ENCODE assay signal across 12 cellular contexts in the genomic region with DNA sequence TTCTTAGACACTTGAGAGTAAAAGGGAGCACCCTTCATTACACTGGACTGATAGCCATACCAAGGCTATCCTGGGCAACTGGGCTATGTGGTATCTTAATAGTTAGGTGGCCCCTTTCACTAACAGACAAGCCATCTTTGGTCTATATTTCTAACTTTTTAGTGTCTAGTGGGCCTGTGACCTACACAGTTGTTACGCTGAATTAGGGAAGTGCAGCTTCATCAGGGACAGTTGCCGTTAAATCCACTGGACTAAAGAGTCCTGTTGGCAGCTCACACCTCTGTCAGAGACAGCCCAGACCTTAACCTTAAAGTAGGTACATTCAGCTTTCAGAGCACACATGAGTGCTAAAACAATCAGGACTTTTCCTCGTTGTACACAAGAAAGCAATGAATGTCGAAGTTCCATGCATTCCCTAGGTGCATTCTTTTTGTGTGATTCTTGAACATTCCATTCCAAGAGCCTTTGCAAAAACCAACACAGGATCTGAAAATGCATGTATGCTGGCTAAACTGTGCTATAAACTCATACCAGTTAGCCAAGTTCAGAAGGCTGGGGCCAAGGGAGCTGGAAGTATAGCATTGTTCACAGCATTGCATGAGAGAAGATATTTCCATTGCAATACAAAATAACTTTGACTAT.
A peak's percentile ranks its signal among the peaks of the same experiment; 100 is the strongest.
DNase-seq lines count a peak whose midpoint lies in the region; ATAC-seq, FAIRE-seq and TF ChIP-seq lines count a peak whose summit lies in the region.
"Had no signal": no experiment of that assay in that cellular context is flagged by ENCODE, and none has a peak within 500 bp of the region (broad histone marks: within the 10 kb centered on the region; RNA-seq: fewer than 3 reads in every experiment).

No MANE protein-coding gene starts in this region.

- TF ChIP-seq RAD21 in K562 (CRISPR knock-in tag; conservative IDR thresholded peaks at IDR 0.05 in 1 of 2, IDR thresholded peaks at IDR 0.05 in 1 of 2): no peak

- WGBS in K562 (ENCODE audit: insufficient coverage, low coverage, missing lambda C conversion rate): 3% methylated on average over 4 of the region's 4 CpGs
- WGBS in heart right ventricle, 2 donors: 64 to 69% methylated on average over 4 of the region's 4 CpGs

- no peak overlapping the region for H3K27ac Mint-ChIP-seq in GM23338
- H3K27ac Mint-ChIP-seq in stimulated activated effector memory CD8-positive, alpha-beta T cell treated with anti-CD3 and anti-CD28 coated beads, Interleukin-12 subunit alpha, Interleukin-12 subunit beta, amount 100 ng/mL, for 72 hours: no peak overlapping the region
- H3K27ac Mint-ChIP-seq: activated naive CD8-positive, alpha-beta T cell treated with anti-CD3 and anti-CD28 coated beads for 36 hours had no signal

- no peaks in the 10 kb centered on the region for H3F3A ChIP-seq in GM23338 (replicated peaks; ENCODE audit: low read depth)

- TF ChIP-seq POLR2A in K562 (conservative IDR thresholded peaks at IDR 0.05): no peak

- H3K4me1 ChIP-seq in GM23338 (ENCODE audit: insufficient read depth): no peaks in the 10 kb centered on the region
- peaks cover 0 to 4% of the 10 kb centered on the region in 2 experiments; a peak in 1 of 5 replicates for H3K4me1 ChIP-seq in K562 (replicated peaks in 1 of 2; ENCODE audit: control insufficient read depth in 2 of 2, insufficient read depth in 2 of 2, low read length in 2 of 2)
- H3K4me1 ChIP-seq in foreskin keratinocyte: peaks cover 14% of the 10 kb centered on the region
- no peaks in the 10 kb centered on the region for H3K4me1 ChIP-seq in heart right ventricle

- in situ Hi-C loops in K562 (cut with MboI): no loop called here

- H3K9me3 ChIP-seq in K562 (replicated peaks; ENCODE audit: control insufficient read depth, insufficient read depth, low read depth, low read length) (no peaks in the 10 kb centered on the region), heart right ventricle (peaks cover 0 to 10% (median 0%) of the 10 kb centered on the region in 11 donors)

- H3K9me3 Mint-ChIP-seq in GM23338: peaks cover 7% of the 10 kb centered on the region
- H3K9me3 Mint-ChIP-seq in stimulated activated effector memory CD8-positive, alpha-beta T cell treated with anti-CD3 and anti-CD28 coated beads, Interleukin-12 subunit alpha, Interleukin-12 subunit beta, amount 100 ng/mL, for 72 hours: peaks cover 2% of the 10 kb centered on the region

- CTCF ChIA-PET in K562 (lab: Yijun Ruan, JAX; ENCODE audit: low intra/inter-chr PET ratio): no interaction called here

- H3K4me1 Mint-ChIP-seq in GM23338: no peaks in the 10 kb centered on the region
- H3K4me1 Mint-ChIP-seq in stimulated activated effector memory CD8-positive, alpha-beta T cell treated with anti-CD3 and anti-CD28 coated beads, Interleukin-12 subunit alpha, Interleukin-12 subunit beta, amount 100 ng/mL, for 72 hours: no peaks in the 10 kb centered on the region
- H3K4me1 Mint-ChIP-seq: activated naive CD8-positive, alpha-beta T cell treated with anti-CD3 and anti-CD28 coated beads for 36 hours had no signal

- no peak for TF ChIP-seq EP300 in K562 (IDR thresholded peaks at IDR 0.05; ENCODE audit: low read length)

- H3K4me3 ChIP-seq in GM23338 (no peak overlapping the region), K562 (no peak overlapping the region), heart right ventricle (no peak overlapping the region)

- no peaks in the 10 kb centered on the region for H3K79me2 ChIP-seq in GM23338 (replicated peaks; ENCODE audit: insufficient read depth)
- H3K79me2 ChIP-seq in K562 (ENCODE audit: control insufficient read depth, insufficient read depth, low read length): no peaks in the 10 kb centered on the region

- H3K36me3 ChIP-seq in GM23338 (ENCODE audit: insufficient read depth): no peaks in the 10 kb centered on the region
- H3K36me3 ChIP-seq in K562 (ENCODE audit: control insufficient read depth, insufficient read depth, low read length): no peaks in the 10 kb centered on the region
- H3K36me3 ChIP-seq in heart right ventricle: no peaks in the 10 kb centered on the region

- H3K9me1 ChIP-seq in K562 (ENCODE audit: control insufficient read depth, insufficient read depth, low read length): no peaks in the 10 kb centered on the region

- POLR2A ChIA-PET in K562 (lab: Yijun Ruan, JAX): interaction anchor here (0.6 kb wide), 1 partner anchor 102 kb away, joined by 3 read pairs; no protein-coding TSS in a partner anchor

- DNase-seq in GM23338 (ENCODE audit: low spot score) (peak; percentile 3), K562 (ENCODE audit: extremely low read depth in 1 of 4, low spot score in 3 of 4) (no peak), foreskin keratinocyte (peak; percentile 66 to 90), heart right ventricle (no peak), NCI-H1105 (lab: John Stamatoyannopoulos, UW) (no peak), NCI-H146 treated with DMSO at 0.1 percent for 48 hours (lab: John Stamatoyannopoulos, UW; ENCODE audit: unreplicated experiment) (no peak)
- no peak for DNase-seq in stimulated activated effector memory CD8-positive, alpha-beta T cell treated with anti-CD3 and anti-CD28 coated beads, Interleukin-12 subunit alpha, Interleukin-12 subunit beta, amount 100 ng/mL, for 72 hours (ENCODE audit: low spot score in 2 of 2)
- DNase-seq in activated CD4-positive, CD25-positive, alpha-beta regulatory T cell (lab: John Stamatoyannopoulos, UW): no peak
- DNase-seq: activated naive CD8-positive, alpha-beta T cell treated with anti-CD3 and anti-CD28 coated beads for 36 hours; effector memory CD4-positive, alpha-beta T cell; NCI-H446 treated with DMSO at 0.1 percent for 48 hours; right cardiac atrium had no signal

- H3K4me3 Mint-ChIP-seq in GM23338: no peak overlapping the region
- no peak overlapping the region for H3K4me3 Mint-ChIP-seq in stimulated activated effector memory CD8-positive, alpha-beta T cell treated with anti-CD3 and anti-CD28 coated beads, Interleukin-12 subunit alpha, Interleukin-12 subunit beta, amount 100 ng/mL, for 72 hours
- H3K4me3 Mint-ChIP-seq: activated naive CD8-positive, alpha-beta T cell treated with anti-CD3 and anti-CD28 coated beads for 36 hours had no signal

- BruUV-seq in K562 (replicated peaks; lab: Mats Ljungman, UMichigan): no TSS peak

- H3K4me2 ChIP-seq in GM23338: no peak overlapping the region
- no peak overlapping the region for H3K4me2 ChIP-seq in K562 (ENCODE audit: insufficient read depth, low read length)

- H3K27ac ChIP-seq in GM23338 (ENCODE audit: low read depth) (no peak overlapping the region), K562 (ENCODE audit: extremely low read depth, low read depth, low read length) (no peak overlapping the region), foreskin keratinocyte (no peak overlapping the region), heart right ventricle (no peak overlapping the region)

- H3K27me3 ChIP-seq in GM23338 (ENCODE audit: insufficient read depth): no peaks in the 10 kb centered on the region
- peaks cover 2 to 8% of the 10 kb centered on the region in 2 experiments; a peak in 3 of 5 replicates for H3K27me3 ChIP-seq in K562 (ENCODE audit: control insufficient read depth in 2 of 2, insufficient read depth in 2 of 2, low read length in 2 of 2)
- no peaks in the 10 kb centered on the region for H3K27me3 ChIP-seq in foreskin keratinocyte
- no peaks in the 10 kb centered on the region for H3K27me3 ChIP-seq in heart right ventricle

- H2AFZ ChIP-seq in GM23338 (no peak overlapping the region), K562 (ENCODE audit: low read depth, low read length) (no peak overlapping the region)

- no peaks in the 10 kb centered on the region for H3K9me2 ChIP-seq in GM23338 (ENCODE audit: insufficient read depth)

- TF ChIP-seq CTCF in GM23338 (conservative IDR thresholded peaks at IDR 0.05; ENCODE audit: low read depth in 2 of 2) (no peak), K562 (IDR thresholded peaks at IDR 0.05 in 2 of 3, conservative IDR thresholded peaks at IDR 0.05 in 1 of 3; ENCODE audit: insufficient read depth in 2 of 3, low read depth in 1 of 3, low read length in 3 of 3) (no peak), foreskin keratinocyte (conservative IDR thresholded peaks at IDR 0.05) (no peak), heart right ventricle (IDR thresholded peaks at IDR 0.05) (no peak)

- H3K36me3 Mint-ChIP-seq in GM23338 (ENCODE audit: low read depth): peaks cover 3% of the 10 kb centered on the region; the same call in 1 of the 3 replicates
- H3K36me3 Mint-ChIP-seq in stimulated activated effector memory CD8-positive, alpha-beta T cell treated with anti-CD3 and anti-CD28 coated beads, Interleukin-12 subunit alpha, Interleukin-12 subunit beta, amount 100 ng/mL, for 72 hours: no peaks in the 10 kb centered on the region
- H3K36me3 Mint-ChIP-seq: activated naive CD8-positive, alpha-beta T cell treated with anti-CD3 and anti-CD28 coated beads for 36 hours had no signal

- intact Hi-C loops in K562 (cut with micrococcal nuclease) (loop anchor here (10.0 kb wide), 1 partner anchor 235 kb away; no protein-coding TSS in a partner anchor), heart right ventricle (cut with DNase I) (no loop called here)

- H3K9ac ChIP-seq in K562 (ENCODE audit: insufficient read depth in 1 of 2, low read depth in 2 of 2, low read length in 2 of 2): no peak overlapping the region

- H3K27me3 Mint-ChIP-seq in GM23338 (ENCODE audit: insufficient read depth, low read depth, poor library complexity): no peaks in the 10 kb centered on the region

- H4K20me1 ChIP-seq in GM23338 (replicated peaks; ENCODE audit: insufficient read depth): no peaks in the 10 kb centered on the region
- H4K20me1 ChIP-seq in K562 (replicated peaks; ENCODE audit: control insufficient read depth, insufficient read depth, low read length): no peaks in the 10 kb centered on the region

- ATAC-seq in GM23338: no peak
- ATAC-seq in K562: no peak
- ATAC-seq in foreskin keratinocyte: peak; percentile 66
- peak; percentile 16 for ATAC-seq in stimulated activated effector memory CD8-positive, alpha-beta T cell treated with anti-CD3 and anti-CD28 coated beads, Interleukin-12 subunit alpha, Interleukin-12 subunit beta, amount 100 ng/mL, for 72 hours
- no peak for ATAC-seq in heart right ventricle

- no peak for FAIRE-seq in K562 (lab: Jason Lieb, UNC)

TF ChIP-seq in GM23338, 12 proteins besides CTCF, POLR2A, EP300 and RAD21 (continues in another document):
- TF ChIP-seq STAT1 (IDR thresholded peaks at IDR 0.05; ENCODE audit: unreplicated experiment): no peak
- no peak for TF ChIP-seq NANOG (IDR thresholded peaks at IDR 0.05; ENCODE audit: borderline replicate concordance)
- no peak for TF ChIP-seq EZH2phosphoT487 (IDR thresholded peaks at IDR 0.05; ENCODE audit: unreplicated experiment)
- TF ChIP-seq POLR2AphosphoS5 (IDR thresholded peaks at IDR 0.05; ENCODE audit: low read depth): no peak

TF ChIP-seq in K562, 482 proteins besides CTCF, POLR2A, EP300 and RAD21:
- TF ChIP-seq PHB2 (IDR thresholded peaks at IDR 0.05; ENCODE audit: low read depth): no peak
- TF ChIP-seq SPI1 (IDR thresholded peaks at IDR 0.05; ENCODE audit: borderline replicate concordance, low read depth, low read length): peak; percentile 70; the same call in 1 of the 2 replicates

Comparison
In these comparisons a context has a peak if more than half of its experiments do, and no peak if none do; other contexts are left out.
1. ATAC-seq: peak in foreskin keratinocyte (single experiment) and stimulated activated effector memory CD8-positive, alpha-beta T cell treated with anti-CD3 and anti-CD28 coated beads, Interleukin-12 subunit alpha, Interleukin-12 subunit beta, amount 100 ng/mL, for 72 hours (single experiment); none in GM23338 (single experiment), K562 (single experiment) and heart right ventricle (0 of 8).
2. DNase-seq: peak in GM23338 (single experiment) and foreskin keratinocyte (2 of 2); none in K562 (0 of 4), stimulated activated effector memory CD8-positive, alpha-beta T cell treated with anti-CD3 and anti-CD28 coated beads, Interleukin-12 subunit alpha, Interleukin-12 subunit beta, amount 100 ng/mL, for 72 hours (0 of 2), heart right ventricle (0 of 2), activated CD4-positive, CD25-positive, alpha-beta regulatory T cell (0 of 4), NCI-H1105 (single experiment) and NCI-H146 treated with DMSO at 0.1 percent for 48 hours (single experiment).